8 cellular contexts compared by ENCODE assay signal in the genomic region with DNA sequence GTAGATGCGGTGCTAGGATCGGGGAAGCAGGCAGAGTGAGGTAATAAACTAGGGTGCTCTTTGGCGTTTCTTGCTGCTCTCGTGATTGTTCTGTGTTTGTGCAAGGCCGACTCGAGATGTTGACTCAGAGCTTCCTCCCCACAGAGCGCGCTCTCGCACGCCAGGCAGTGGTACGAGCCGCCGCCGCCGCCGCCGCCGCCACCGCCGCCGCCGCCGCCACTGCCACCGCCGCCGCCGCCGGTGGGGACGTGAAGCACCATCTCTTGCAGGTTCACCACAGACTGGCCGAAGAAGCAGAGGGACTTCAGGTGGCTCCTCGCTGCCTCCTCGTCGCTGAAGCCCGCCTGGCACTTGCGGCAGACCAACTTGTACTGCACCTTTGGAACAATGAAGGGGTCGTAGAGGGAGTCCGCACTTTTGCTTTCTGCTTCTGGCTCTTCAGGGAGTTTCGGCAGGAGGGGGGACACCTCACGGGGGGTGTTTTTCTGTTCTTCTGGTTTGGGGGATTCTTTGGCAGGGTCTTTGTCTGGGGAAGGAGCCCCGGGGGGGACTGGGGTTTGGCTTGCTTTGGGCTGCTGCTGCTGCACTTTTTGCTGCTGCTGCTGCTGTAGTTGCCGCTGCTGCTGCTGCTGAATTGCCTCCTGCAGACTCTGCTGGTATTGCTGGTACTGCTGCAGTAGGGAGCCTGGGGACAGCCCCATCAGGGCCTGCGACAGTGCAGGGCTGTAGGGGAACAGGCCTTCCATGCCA.
DNase-seq lines count a peak whose midpoint lies in the region; ATAC-seq and TF ChIP-seq lines count a peak whose summit lies in the region.

No MANE protein-coding gene starts in this region.

- no peaks in the 10 kb centered on the region for H3K27me3 ChIP-seq in adrenal gland

- whole genome bisulfite sequencing in adrenal gland, 4 donors, result 5 to 19% (median 12%) methylated on average over 4 to 42 of the region's 42 CpGs

- peaks cover 0 to 23% of the 10 kb centered on the region in 2 donors for H3K4me1 ChIP-seq in adrenal gland (replicated peaks in 1 of 2)

- ATAC-seq in GM19023 (IDR thresholded peaks at IDR 0.05; ENCODE audit: unreplicated experiment) (peak; percentile 90), HG03135 (IDR thresholded peaks at IDR 0.05; ENCODE audit: unreplicated experiment) (peak; percentile 89), sciatic nerve (peak; percentile 94)

- no peaks in the 10 kb centered on the region for H3K9me3 ChIP-seq in adrenal gland (replicated peaks in 1 of 3)

- in situ Hi-C loops in SK-MEL-5 (cut with HindIII; ENCODE audit: low pct_unique_long_range_greater_than_20kb, low sequenced_read_pairs), result no loop called here

- intact Hi-C loops in adrenal gland (cut with DNase I) (no loop called here), sciatic nerve (cut with DNase I) (no loop called here)

- TF ChIP-seq POLR2A in adrenal gland (IDR thresholded peaks at IDR 0.05), result peak; percentile 25 to 84

- H3K27ac ChIP-seq in adrenal gland, result peak overlapping the region in 4 of 5 donors; percentile 45 to 84 (median 72)

- TF ChIP-seq CTCF in adrenal gland (IDR thresholded peaks at IDR 0.05), result peak in 2 of 6 experiments; percentile 19 to 29

- peak overlapping the region in 2 of 4 donors; percentile 27 to 63 for H3K4me3 ChIP-seq in adrenal gland

- peaks cover 0 to 2% of the 10 kb centered on the region in 2 donors for H3K36me3 ChIP-seq in adrenal gland (replicated peaks in 1 of 2)

- DNase-seq in SK-MEL-5 (ENCODE audit: low read depth, low spot score) (peak; percentile 65), adrenal gland (peak; percentile 75 to 90 (median 89)), hepatic stellate cell (ENCODE audit: low spot score) (peak; percentile 95), sciatic nerve (ENCODE audit: low spot score) (peak; percentile 81), NCI-H524 treated with DMSO at 0.1 percent for 48 hours (lab: John Stamatoyannopoulos, UW) (no peak), LoVo (ENCODE audit: low spot score) (no peak)

Comparison
In these comparisons a context has a peak if more than half of its experiments do, and no peak if none do; other contexts are left out.
1. DNase-seq: peak in SK-MEL-5 (single experiment), adrenal gland (7 of 7), hepatic stellate cell (single experiment) and sciatic nerve (single experiment); none in NCI-H524 treated with DMSO at 0.1 percent for 48 hours (single experiment) and LoVo (single experiment).
2. Peak in every context shown above with its lines, with median percentiles within 50 percentile points of each other: ATAC-seq.